8 cellular contexts compared by ENCODE assay signal in genomic region chr3:120908030-120908802, GRCh38. TPM values are rescaled to one million over a fixed set of nuclear protein-coding genes. Genes with fewer than 3 reads are reported as not detected.
A peak's percentile ranks its signal among the peaks of the same experiment; 100 is the strongest.
DNase-seq lines count a peak whose midpoint lies in the region; ATAC-seq lines count a peak whose summit lies in the region.

STXBP5L (plus strand) TSS chr3:120908205; CDS start chr3:120909579, 1,374 bp downstream.

- H3K9ac ChIP-seq in mesenchymal stem cell (ENCODE audit: low read length): no peak within 1 kb of the TSS

- H3K4me1 Mint-ChIP-seq in effector memory CD8-positive, alpha-beta T cell (ENCODE audit: low read depth in 2 of 2): peaks cover 5 to 13% of the 10 kb centered on the region in 2 donors

- no peak within 1 kb of the TSS for H3K4ac ChIP-seq in mesenchymal stem cell (ENCODE audit: low read depth in 1 of 2, low read length in 2 of 2)

- peaks cover 46 to 64% of the 10 kb centered on the region in 2 donors for H3K27me3 Mint-ChIP-seq in effector memory CD8-positive, alpha-beta T cell

- peak; percentile 92 for ATAC-seq in HG02571 (IDR thresholded peaks at IDR 0.05; ENCODE audit: unreplicated experiment)
- peak; percentile 48 for ATAC-seq in effector memory CD8-positive, alpha-beta T cell (replicated peaks)

- peaks cover 22 to 44% of the 10 kb centered on the region in 2 experiments for H3K27me3 ChIP-seq in mesenchymal stem cell (ENCODE audit: control insufficient read depth in 1 of 2, insufficient read depth in 1 of 2, low read length in 2 of 2)

- peak within 1 kb of the TSS; percentile 77 to 78 for H3K4me3 Mint-ChIP-seq in effector memory CD8-positive, alpha-beta T cell

- H2BK120ac ChIP-seq in mesenchymal stem cell (ENCODE audit: low read depth, low read length): no peak within 1 kb of the TSS

- no peaks in the 10 kb centered on the region for H3K79me1 ChIP-seq in mesenchymal stem cell (replicated peaks; ENCODE audit: low read length, poor library complexity, severe bottlenecking)

- H3K27ac Mint-ChIP-seq in effector memory CD8-positive, alpha-beta T cell: peak within 1 kb of the TSS in 1 of 2 donors; percentile 79

- H3K23ac ChIP-seq in mesenchymal stem cell (ENCODE audit: low read length in 2 of 2): no peak within 1 kb of the TSS

- H2BK12ac ChIP-seq in mesenchymal stem cell (ENCODE audit: low read length in 2 of 2): no peak within 1 kb of the TSS

- peak within 1 kb of the TSS; percentile 60 for H2AFZ ChIP-seq in mesenchymal stem cell (ENCODE audit: low read depth, low read length)

- H4K8ac ChIP-seq in mesenchymal stem cell (ENCODE audit: low read length): no peak within 1 kb of the TSS

- no peak within 1 kb of the TSS for H4K91ac ChIP-seq in mesenchymal stem cell (ENCODE audit: low read length)

- H2BK5ac ChIP-seq in mesenchymal stem cell (ENCODE audit: low read depth, low read length, poor library complexity, severe bottlenecking): peak within 1 kb of the TSS; percentile 44

- peak within 1 kb of the TSS; percentile 99 for H3K4me2 ChIP-seq in mesenchymal stem cell (ENCODE audit: low read length, poor library complexity, severe bottlenecking)

- H3K36me3 Mint-ChIP-seq in effector memory CD8-positive, alpha-beta T cell (ENCODE audit: insufficient read depth): no peaks in the 10 kb centered on the region

- peaks cover 4 to 16% of the 10 kb centered on the region in 2 donors for H3K9me3 Mint-ChIP-seq in effector memory CD8-positive, alpha-beta T cell

- H2BK15ac ChIP-seq in mesenchymal stem cell (ENCODE audit: low read depth, poor library complexity, severe bottlenecking): no peak within 1 kb of the TSS

- 1% methylated on average over 78 of the region's 83 CpGs for WGBS in mesenchymal stem cell

- H3K4me1 ChIP-seq in mesenchymal stem cell (ENCODE audit: control insufficient read depth, insufficient read depth, low read depth, low read length): peaks cover 14% of the 10 kb centered on the region

- H3K18ac ChIP-seq in mesenchymal stem cell (ENCODE audit: low read depth in 1 of 2, low read length in 2 of 2): no peak within 1 kb of the TSS

- no peaks in the 10 kb centered on the region for H3K36me3 ChIP-seq in mesenchymal stem cell (ENCODE audit: control insufficient read depth in 1 of 2, insufficient read depth in 2 of 2, low read depth in 1 of 2, low read length in 2 of 2)

- no peak within 1 kb of the TSS for H3K27ac ChIP-seq in mesenchymal stem cell (ENCODE audit: low read length, poor library complexity, severe bottlenecking)

- no peak within 1 kb of the TSS for H2AK5ac ChIP-seq in mesenchymal stem cell (ENCODE audit: low read length, severe bottlenecking)

- H3K14ac ChIP-seq in mesenchymal stem cell (ENCODE audit: low read length in 2 of 2): no peak within 1 kb of the TSS

- peak within 1 kb of the TSS; percentile 53 to 68 for H3K4me3 ChIP-seq in mesenchymal stem cell (ENCODE audit: insufficient read depth in 1 of 2, low read depth in 1 of 2, low read length in 2 of 2)

- peak; percentile 14 for DNase-seq in activated CD4-positive, alpha-beta T cell treated with anti-CD3 and anti-CD28 coated beads for 1 hour
- DNase-seq in activated CD4-positive, alpha-beta T cell treated with anti-CD3 and anti-CD28 coated beads, Interleukin-2, amount 50 U/mL, for 4 hours: no peak
- DNase-seq in NAMALWA (ENCODE audit: low spot score) (peak; percentile 5), mesenchymal stem cell (peak; percentile 63)
- peak; percentile 62 for DNase-seq in activated CD4-positive, CD25-positive, alpha-beta regulatory T cell treated with anti-CD3 and anti-CD28 coated beads, Interleukin-2, amount 50 U/mL, for 72 hours
- no peak for DNase-seq in effector memory CD8-positive, alpha-beta T cell
- DNase-seq in stimulated activated CD8-positive, alpha-beta memory T cell treated with anti-CD3 and anti-CD28 coated beads, Interleukin-12 subunit alpha, Interleukin-12 subunit beta, amount 100 ng/mL, for 4 hours (ENCODE audit: low read depth): peak; percentile 4

- H3K9me3 ChIP-seq in mesenchymal stem cell (ENCODE audit: control insufficient read depth, low read length): no peaks in the 10 kb centered on the region

RNA-seq across cellular contexts. Expression of gene STXBP5L, which starts in this region (rescaled TPM):
- polyA plus RNA-seq in mesenchymal stem cell (2013, experiment 1 of 2): not detected
- polyA plus RNA-seq in mesenchymal stem cell (2013, experiment 2 of 2): not detected

Comparison
In these comparisons a context has a peak if more than half of its experiments do, and no peak if none do; other contexts are left out.
1. DNase-seq: peak in activated CD4-positive, alpha-beta T cell treated with anti-CD3 and anti-CD28 coated beads for 1 hour (single experiment), NAMALWA (single experiment), activated CD4-positive, CD25-positive, alpha-beta regulatory T cell treated with anti-CD3 and anti-CD28 coated beads, Interleukin-2, amount 50 U/mL, for 72 hours (single experiment), mesenchymal stem cell (single experiment) and stimulated activated CD8-positive, alpha-beta memory T cell treated with anti-CD3 and anti-CD28 coated beads, Interleukin-12 subunit alpha, Interleukin-12 subunit beta, amount 100 ng/mL, for 4 hours (single experiment); none in activated CD4-positive, alpha-beta T cell treated with anti-CD3 and anti-CD28 coated beads, Interleukin-2, amount 50 U/mL, for 4 hours (0 of 2) and effector memory CD8-positive, alpha-beta T cell (0 of 3).